ENCODE assay signal across 8 cellular contexts in the genomic region with DNA sequence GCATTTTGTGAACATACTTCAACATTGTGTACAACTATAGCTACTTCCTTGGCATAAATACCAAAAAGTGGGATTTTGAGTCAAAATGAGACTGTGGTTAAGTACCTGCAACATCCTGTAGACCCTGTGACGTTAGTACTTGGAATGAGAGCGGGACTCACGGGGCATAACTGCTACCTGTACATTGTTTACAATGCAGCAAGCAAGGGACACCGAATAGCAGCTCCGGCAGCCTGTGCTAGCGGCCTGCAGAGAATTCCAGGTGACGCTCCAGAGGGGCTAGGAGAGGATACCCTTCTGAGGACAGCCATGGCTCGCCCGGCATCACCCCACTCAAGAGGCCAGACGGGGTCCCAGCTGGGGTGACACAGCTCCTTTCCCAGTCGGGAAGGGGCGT. TPM values are rescaled to one million over a fixed set of nuclear protein-coding genes. Genes with fewer than 3 reads are reported as not detected.
A peak's percentile ranks its signal among the peaks of the same experiment; 100 is the strongest.
DNase-seq lines count a peak whose midpoint lies in the region; ATAC-seq and TF ChIP-seq lines count a peak whose summit lies in the region.

No MANE protein-coding gene starts in this region.

- DNase-seq in GM12864 (ENCODE audit: low read depth) (no peak), Karpas-422 (no peak), neural crest cell (ENCODE audit: low read depth, low spot score) (no peak), GM19238 (ENCODE audit: insufficient read length, low spot score) (no peak), NCI-H1930 (lab: John Stamatoyannopoulos, UW) (no peak), cerebellar nuclear complex (lab: John Stamatoyannopoulos, UW) (no peak)

- H3K36me3 Mint-ChIP-seq in neural crest cell (ENCODE audit: low read depth), result peaks cover 16% of the 10 kb centered on the region

- H3K4me1 ChIP-seq in Karpas-422 (ENCODE audit: low read length), result peaks cover 15% of the 10 kb centered on the region
- H3K4me1 ChIP-seq in duodenal mucosa (ENCODE audit: control insufficient read depth in 1 of 2, insufficient read depth in 2 of 2, low read length in 2 of 2), result no peaks in the 10 kb centered on the region

- H2AFZ ChIP-seq in Karpas-422 (ENCODE audit: low read length), result peak overlapping the region; percentile 95

- no peaks in the 10 kb centered on the region for H3K27me3 Mint-ChIP-seq in neural crest cell (ENCODE audit: low read depth)

- no peaks in the 10 kb centered on the region for H3K9me2 ChIP-seq in Karpas-422 (replicated peaks; ENCODE audit: insufficient read depth, low read length)

- peak overlapping the region; percentile 97 for H3K4me3 Mint-ChIP-seq in neural crest cell

- peaks cover 37% of the 10 kb centered on the region for H3K79me2 ChIP-seq in Karpas-422 (ENCODE audit: low read length)

- peak overlapping the region; percentile 91 for H3K4me3 ChIP-seq in GM12864 (ENCODE audit: low read depth, low read length)
- peak overlapping the region; percentile 83 for H3K4me3 ChIP-seq in Karpas-422 (ENCODE audit: low read length)
- peak overlapping the region; percentile 82 to 98 for H3K4me3 ChIP-seq in duodenal mucosa (ENCODE audit: low read depth in 1 of 2, low read length in 2 of 2)

- no peaks in the 10 kb centered on the region for H3K9me3 ChIP-seq in Karpas-422 (ENCODE audit: low read length)
- peaks cover 0 to 4% of the 10 kb centered on the region in 2 donors for H3K9me3 ChIP-seq in duodenal mucosa (ENCODE audit: control insufficient read depth in 1 of 2, low read length in 2 of 2)

- no peaks in the 10 kb centered on the region for H4K20me1 ChIP-seq in Karpas-422 (ENCODE audit: insufficient read depth, low read depth, low read length)

- peak overlapping the region; percentile 87 for H3K9ac ChIP-seq in Karpas-422 (ENCODE audit: low read length)
- peak overlapping the region; percentile 67 for H3K9ac ChIP-seq in duodenal mucosa (ENCODE audit: low read depth in 1 of 2, low read length in 2 of 2)

- H3K27ac ChIP-seq in Karpas-422 (ENCODE audit: low read length) (no peak overlapping the region; the same call in 1 of the 2 replicates), duodenal mucosa (ENCODE audit: low read depth, low read length) (no peak overlapping the region)

- H3K27ac Mint-ChIP-seq in neural crest cell (ENCODE audit: unreplicated experiment), result no peak overlapping the region

- no peak for ATAC-seq in GM19395 (IDR thresholded peaks at IDR 0.05; ENCODE audit: unreplicated experiment)

- H3K9me3 Mint-ChIP-seq in neural crest cell, result no peaks in the 10 kb centered on the region

- peaks cover 7% of the 10 kb centered on the region; the same call in 1 of the 2 replicates for H3K36me3 ChIP-seq in Karpas-422 (ENCODE audit: insufficient read depth, low read length)
- no peaks in the 10 kb centered on the region for H3K36me3 ChIP-seq in duodenal mucosa (ENCODE audit: control insufficient read depth in 1 of 2, insufficient read depth in 2 of 2, low read length in 2 of 2)

- TF ChIP-seq CTCF in GM12864 (IDR thresholded peaks at IDR 0.05; ENCODE audit: low read depth, low read length, missing control alignments), result no peak
- TF ChIP-seq CTCF in neural crest cell (conservative IDR thresholded peaks at IDR 0.05), result no peak

- H3K4me1 Mint-ChIP-seq in neural crest cell, result peaks cover 13% of the 10 kb centered on the region

- H3K4me2 ChIP-seq in Karpas-422 (ENCODE audit: low read depth, low read length, poor library complexity, severe bottlenecking), result peak overlapping the region; percentile 87

- no peaks in the 10 kb centered on the region for H3K27me3 ChIP-seq in Karpas-422 (ENCODE audit: low read length)
- no peaks in the 10 kb centered on the region for H3K27me3 ChIP-seq in duodenal mucosa (ENCODE audit: control insufficient read depth in 1 of 2, insufficient read depth in 2 of 2, low read length in 2 of 2)

RNA-seq across cellular contexts. Expression of a gene that starts 0.8 kb away (rescaled TPM):
- 21.7 and 28.3 TPM in 2 replicates for total RNA-seq in Karpas-422 (2014; rRNA removed; shearing (Covaris generic); ENCODE audit: low replicate concordance)
- 36.6 and 41.7 TPM in 2 replicates for total RNA-seq in neural crest cell
